1 cellular context compared by ENCODE assay signal in the genomic region with DNA sequence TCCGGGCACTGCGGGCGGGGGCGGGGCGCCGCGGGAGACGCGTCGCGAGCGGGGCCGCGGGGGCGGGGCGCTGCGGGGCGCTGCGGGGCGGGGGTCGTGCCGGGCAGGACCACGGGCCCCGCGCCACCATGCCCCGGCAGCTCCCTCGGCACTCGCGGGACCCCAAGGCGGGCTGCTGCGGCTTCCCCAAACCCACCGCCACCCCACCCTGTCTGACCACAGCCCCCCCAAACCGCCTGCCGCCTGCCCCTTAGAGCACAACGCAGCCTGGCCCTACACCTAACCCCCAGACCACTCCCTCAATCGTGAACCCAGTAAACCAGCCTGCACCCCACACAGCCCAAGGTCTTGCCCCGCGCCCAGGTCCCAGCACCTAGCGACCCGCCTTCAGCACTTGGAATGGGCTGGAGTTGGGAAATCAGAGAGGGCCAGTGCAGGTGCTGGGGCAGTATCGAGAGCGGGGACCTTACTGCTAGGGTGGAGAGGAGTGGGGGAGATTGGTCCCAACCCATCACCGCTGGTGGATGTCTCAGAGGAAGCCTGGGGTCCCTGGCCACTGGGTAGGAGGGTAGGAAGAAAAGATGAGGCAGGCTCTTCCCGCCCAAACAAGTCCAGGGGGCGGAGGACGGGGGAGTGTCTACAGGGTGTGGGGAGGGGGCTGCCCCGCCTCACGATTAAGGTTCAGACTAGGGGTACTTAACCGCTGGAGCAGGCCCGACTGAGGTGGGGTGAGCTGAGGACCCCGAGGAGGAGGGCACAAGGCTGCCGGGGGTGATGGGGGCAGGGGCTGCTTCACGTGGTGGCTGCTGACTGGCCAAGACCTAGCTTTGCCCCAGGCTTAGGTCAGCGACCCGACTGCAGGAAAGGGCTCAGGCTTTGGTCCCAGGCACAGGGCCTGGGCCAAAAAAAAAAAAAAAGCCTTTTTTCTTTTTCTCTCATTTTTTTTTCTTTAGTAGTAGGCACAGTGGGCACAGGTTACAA.
TF ChIP-seq lines count a peak whose summit lies in the region.

No MANE protein-coding gene starts in this region.

TF ChIP-seq in WTC11, 78 proteins besides CTCF, POLR2A, EP300 and RAD21 (continued from another document and continues in another):
- TF ChIP-seq, protein P1, sequence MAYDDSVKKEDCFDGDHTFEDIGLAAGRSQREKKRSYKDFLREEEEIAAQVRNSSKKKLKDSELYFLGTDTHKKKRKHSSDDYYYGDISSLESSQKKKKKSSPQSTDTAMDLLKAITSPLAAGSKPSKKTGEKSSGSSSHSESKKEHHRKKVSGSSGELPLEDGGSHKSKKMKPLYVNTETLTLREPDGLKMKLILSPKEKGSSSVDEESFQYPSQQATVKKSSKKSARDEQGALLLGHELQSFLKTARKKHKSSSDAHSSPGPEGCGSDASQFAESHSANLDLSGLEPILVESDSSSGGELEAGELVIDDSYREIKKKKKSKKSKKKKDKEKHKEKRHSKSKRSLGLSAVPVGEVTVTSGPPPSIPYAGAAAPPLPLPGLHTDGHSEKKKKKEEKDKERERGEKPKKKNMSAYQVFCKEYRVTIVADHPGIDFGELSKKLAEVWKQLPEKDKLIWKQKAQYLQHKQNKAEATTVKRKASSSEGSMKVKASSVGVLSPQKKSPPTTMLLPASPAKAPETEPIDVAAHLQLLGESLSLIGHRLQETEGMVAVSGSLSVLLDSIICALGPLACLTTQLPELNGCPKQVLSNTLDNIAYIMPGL (CRISPR knock-in tag; IDR thresholded peaks at IDR 0.05) = peak; percentile 3; the same call in 1 of the 2 replicates
- TF ChIP-seq TP53 (CRISPR knock-in tag; IDR thresholded peaks at IDR 0.05) = 0 out of 2 replicates have a peak, but pooled peaks have one; percentile 4
- TF ChIP-seq, protein P2, sequence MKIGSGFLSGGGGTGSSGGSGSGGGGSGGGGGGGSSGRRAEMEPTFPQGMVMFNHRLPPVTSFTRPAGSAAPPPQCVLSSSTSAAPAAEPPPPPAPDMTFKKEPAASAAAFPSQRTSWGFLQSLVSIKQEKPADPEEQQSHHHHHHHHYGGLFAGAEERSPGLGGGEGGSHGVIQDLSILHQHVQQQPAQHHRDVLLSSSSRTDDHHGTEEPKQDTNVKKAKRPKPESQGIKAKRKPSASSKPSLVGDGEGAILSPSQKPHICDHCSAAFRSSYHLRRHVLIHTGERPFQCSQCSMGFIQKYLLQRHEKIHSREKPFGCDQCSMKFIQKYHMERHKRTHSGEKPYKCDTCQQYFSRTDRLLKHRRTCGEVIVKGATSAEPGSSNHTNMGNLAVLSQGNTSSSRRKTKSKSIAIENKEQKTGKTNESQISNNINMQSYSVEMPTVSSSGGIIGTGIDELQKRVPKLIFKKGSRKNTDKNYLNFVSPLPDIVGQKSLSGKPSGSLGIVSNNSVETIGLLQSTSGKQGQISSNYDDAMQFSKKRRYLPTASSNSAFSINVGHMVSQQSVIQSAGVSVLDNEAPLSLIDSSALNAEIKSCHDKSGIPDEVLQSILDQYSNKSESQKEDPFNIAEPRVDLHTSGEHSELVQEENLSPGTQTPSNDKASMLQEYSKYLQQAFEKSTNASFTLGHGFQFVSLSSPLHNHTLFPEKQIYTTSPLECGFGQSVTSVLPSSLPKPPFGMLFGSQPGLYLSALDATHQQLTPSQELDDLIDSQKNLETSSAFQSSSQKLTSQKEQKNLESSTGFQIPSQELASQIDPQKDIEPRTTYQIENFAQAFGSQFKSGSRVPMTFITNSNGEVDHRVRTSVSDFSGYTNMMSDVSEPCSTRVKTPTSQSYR (CRISPR knock-in tag; IDR thresholded peaks at IDR 0.05) = 0 out of 2 replicates have a peak, but pooled peaks have one; percentile 45
- no peak for TF ChIP-seq CBFB (CRISPR knock-in tag; IDR thresholded peaks at IDR 0.05; ENCODE audit: low read depth)
- TF ChIP-seq, protein P3, sequence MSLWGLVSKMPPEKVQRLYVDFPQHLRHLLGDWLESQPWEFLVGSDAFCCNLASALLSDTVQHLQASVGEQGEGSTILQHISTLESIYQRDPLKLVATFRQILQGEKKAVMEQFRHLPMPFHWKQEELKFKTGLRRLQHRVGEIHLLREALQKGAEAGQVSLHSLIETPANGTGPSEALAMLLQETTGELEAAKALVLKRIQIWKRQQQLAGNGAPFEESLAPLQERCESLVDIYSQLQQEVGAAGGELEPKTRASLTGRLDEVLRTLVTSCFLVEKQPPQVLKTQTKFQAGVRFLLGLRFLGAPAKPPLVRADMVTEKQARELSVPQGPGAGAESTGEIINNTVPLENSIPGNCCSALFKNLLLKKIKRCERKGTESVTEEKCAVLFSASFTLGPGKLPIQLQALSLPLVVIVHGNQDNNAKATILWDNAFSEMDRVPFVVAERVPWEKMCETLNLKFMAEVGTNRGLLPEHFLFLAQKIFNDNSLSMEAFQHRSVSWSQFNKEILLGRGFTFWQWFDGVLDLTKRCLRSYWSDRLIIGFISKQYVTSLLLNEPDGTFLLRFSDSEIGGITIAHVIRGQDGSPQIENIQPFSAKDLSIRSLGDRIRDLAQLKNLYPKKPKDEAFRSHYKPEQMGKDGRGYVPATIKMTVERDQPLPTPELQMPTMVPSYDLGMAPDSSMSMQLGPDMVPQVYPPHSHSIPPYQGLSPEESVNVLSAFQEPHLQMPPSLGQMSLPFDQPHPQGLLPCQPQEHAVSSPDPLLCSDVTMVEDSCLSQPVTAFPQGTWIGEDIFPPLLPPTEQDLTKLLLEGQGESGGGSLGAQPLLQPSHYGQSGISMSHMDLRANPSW (CRISPR knock-in tag; conservative IDR thresholded peaks at IDR 0.05; ENCODE audit: low read depth) = no peak
- TF ChIP-seq NR3C1 (CRISPR knock-in tag; conservative IDR thresholded peaks at IDR 0.05; ENCODE audit: low read depth) = no peak
- TF ChIP-seq MYBL2 (CRISPR knock-in tag; IDR thresholded peaks at IDR 0.05) = no peak; the same call in 1 of the 2 replicates
- TF ChIP-seq TEAD1 (CRISPR knock-in tag; IDR thresholded peaks at IDR 0.05) = no peak
- TF ChIP-seq RORB (CRISPR knock-in tag; IDR thresholded peaks at IDR 0.05) = no peak
- no peak for TF ChIP-seq NFATC4 (CRISPR knock-in tag; IDR thresholded peaks at IDR 0.05)
- TF ChIP-seq HMGA2 (CRISPR knock-in tag; IDR thresholded peaks at IDR 0.05) = no peak
- TF ChIP-seq ELF4 (CRISPR knock-in tag; IDR thresholded peaks at IDR 0.05; ENCODE audit: low read depth) = no peak
- no peak for TF ChIP-seq GTF2I (CRISPR knock-in tag; conservative IDR thresholded peaks at IDR 0.05)
- no peak for TF ChIP-seq KAT7 (CRISPR knock-in tag; IDR thresholded peaks at IDR 0.05; ENCODE audit: borderline replicate concordance)
- TF ChIP-seq, protein P4, sequence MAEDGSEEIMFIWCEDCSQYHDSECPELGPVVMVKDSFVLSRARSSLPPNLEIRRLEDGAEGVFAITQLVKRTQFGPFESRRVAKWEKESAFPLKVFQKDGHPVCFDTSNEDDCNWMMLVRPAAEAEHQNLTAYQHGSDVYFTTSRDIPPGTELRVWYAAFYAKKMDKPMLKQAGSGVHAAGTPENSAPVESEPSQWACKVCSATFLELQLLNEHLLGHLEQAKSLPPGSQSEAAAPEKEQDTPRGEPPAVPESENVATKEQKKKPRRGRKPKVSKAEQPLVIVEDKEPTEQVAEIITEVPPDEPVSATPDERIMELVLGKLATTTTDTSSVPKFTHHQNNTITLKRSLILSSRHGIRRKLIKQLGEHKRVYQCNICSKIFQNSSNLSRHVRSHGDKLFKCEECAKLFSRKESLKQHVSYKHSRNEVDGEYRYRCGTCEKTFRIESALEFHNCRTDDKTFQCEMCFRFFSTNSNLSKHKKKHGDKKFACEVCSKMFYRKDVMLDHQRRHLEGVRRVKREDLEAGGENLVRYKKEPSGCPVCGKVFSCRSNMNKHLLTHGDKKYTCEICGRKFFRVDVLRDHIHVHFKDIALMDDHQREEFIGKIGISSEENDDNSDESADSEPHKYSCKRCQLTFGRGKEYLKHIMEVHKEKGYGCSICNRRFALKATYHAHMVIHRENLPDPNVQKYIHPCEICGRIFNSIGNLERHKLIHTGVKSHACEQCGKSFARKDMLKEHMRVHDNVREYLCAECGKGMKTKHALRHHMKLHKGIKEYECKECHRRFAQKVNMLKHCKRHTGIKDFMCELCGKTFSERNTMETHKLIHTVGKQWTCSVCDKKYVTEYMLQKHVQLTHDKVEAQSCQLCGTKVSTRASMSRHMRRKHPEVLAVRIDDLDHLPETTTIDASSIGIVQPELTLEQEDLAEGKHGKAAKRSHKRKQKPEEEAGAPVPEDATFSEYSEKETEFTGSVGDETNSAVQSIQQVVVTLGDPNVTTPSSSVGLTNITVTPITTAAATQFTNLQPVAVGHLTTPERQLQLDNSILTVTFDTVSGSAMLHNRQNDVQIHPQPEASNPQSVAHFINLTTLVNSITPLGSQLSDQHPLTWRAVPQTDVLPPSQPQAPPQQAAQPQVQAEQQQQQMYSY (CRISPR knock-in tag; IDR thresholded peaks at IDR 0.05) = no peak
- TF ChIP-seq SP1 (CRISPR knock-in tag; conservative IDR thresholded peaks at IDR 0.05) = no peak; the same call in 1 of the 2 replicates
- no peak for TF ChIP-seq ZNF219 (CRISPR knock-in tag; IDR thresholded peaks at IDR 0.05; ENCODE audit: borderline replicate concordance)
- TF ChIP-seq CREM (CRISPR knock-in tag; IDR thresholded peaks at IDR 0.05) = no peak
- TF ChIP-seq, protein P5, sequence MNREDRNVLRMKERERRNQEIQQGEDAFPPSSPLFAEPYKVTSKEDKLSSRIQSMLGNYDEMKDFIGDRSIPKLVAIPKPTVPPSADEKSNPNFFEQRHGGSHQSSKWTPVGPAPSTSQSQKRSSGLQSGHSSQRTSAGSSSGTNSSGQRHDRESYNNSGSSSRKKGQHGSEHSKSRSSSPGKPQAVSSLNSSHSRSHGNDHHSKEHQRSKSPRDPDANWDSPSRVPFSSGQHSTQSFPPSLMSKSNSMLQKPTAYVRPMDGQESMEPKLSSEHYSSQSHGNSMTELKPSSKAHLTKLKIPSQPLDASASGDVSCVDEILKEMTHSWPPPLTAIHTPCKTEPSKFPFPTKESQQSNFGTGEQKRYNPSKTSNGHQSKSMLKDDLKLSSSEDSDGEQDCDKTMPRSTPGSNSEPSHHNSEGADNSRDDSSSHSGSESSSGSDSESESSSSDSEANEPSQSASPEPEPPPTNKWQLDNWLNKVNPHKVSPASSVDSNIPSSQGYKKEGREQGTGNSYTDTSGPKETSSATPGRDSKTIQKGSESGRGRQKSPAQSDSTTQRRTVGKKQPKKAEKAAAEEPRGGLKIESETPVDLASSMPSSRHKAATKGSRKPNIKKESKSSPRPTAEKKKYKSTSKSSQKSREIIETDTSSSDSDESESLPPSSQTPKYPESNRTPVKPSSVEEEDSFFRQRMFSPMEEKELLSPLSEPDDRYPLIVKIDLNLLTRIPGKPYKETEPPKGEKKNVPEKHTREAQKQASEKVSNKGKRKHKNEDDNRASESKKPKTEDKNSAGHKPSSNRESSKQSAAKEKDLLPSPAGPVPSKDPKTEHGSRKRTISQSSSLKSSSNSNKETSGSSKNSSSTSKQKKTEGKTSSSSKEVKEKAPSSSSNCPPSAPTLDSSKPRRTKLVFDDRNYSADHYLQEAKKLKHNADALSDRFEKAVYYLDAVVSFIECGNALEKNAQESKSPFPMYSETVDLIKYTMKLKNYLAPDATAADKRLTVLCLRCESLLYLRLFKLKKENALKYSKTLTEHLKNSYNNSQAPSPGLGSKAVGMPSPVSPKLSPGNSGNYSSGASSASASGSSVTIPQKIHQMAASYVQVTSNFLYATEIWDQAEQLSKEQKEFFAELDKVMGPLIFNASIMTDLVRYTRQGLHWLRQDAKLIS (CRISPR knock-in tag; IDR thresholded peaks at IDR 0.05; ENCODE audit: borderline replicate concordance) = no peak
- TF ChIP-seq ZNF423 (CRISPR knock-in tag; IDR thresholded peaks at IDR 0.05) = no peak
- TF ChIP-seq TEAD4 (CRISPR knock-in tag; IDR thresholded peaks at IDR 0.05) = no peak
- no peak for TF ChIP-seq NFYB (CRISPR knock-in tag; conservative IDR thresholded peaks at IDR 0.05; ENCODE audit: low read depth)
- no peak for TF ChIP-seq FOXJ3 (CRISPR knock-in tag; IDR thresholded peaks at IDR 0.05; ENCODE audit: borderline replicate concordance)
- TF ChIP-seq, protein P6, sequence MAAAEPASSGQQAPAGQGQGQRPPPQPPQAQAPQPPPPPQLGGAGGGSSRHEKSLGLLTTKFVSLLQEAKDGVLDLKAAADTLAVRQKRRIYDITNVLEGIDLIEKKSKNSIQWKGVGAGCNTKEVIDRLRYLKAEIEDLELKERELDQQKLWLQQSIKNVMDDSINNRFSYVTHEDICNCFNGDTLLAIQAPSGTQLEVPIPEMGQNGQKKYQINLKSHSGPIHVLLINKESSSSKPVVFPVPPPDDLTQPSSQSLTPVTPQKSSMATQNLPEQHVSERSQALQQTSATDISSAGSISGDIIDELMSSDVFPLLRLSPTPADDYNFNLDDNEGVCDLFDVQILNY (CRISPR knock-in tag; IDR thresholded peaks at IDR 0.05) = no peak; the same call in none of the 2 replicates
- TF ChIP-seq RELA (CRISPR knock-in tag; IDR thresholded peaks at IDR 0.05; ENCODE audit: borderline replicate concordance) = no peak
- TF ChIP-seq, protein P7, sequence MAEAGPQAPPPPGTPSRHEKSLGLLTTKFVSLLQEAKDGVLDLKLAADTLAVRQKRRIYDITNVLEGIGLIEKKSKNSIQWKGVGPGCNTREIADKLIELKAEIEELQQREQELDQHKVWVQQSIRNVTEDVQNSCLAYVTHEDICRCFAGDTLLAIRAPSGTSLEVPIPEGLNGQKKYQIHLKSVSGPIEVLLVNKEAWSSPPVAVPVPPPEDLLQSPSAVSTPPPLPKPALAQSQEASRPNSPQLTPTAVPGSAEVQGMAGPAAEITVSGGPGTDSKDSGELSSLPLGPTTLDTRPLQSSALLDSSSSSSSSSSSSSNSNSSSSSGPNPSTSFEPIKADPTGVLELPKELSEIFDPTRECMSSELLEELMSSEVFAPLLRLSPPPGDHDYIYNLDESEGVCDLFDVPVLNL (CRISPR knock-in tag; IDR thresholded peaks at IDR 0.05; ENCODE audit: borderline replicate concordance, low read depth) = no peak
- TF ChIP-seq, protein P8, sequence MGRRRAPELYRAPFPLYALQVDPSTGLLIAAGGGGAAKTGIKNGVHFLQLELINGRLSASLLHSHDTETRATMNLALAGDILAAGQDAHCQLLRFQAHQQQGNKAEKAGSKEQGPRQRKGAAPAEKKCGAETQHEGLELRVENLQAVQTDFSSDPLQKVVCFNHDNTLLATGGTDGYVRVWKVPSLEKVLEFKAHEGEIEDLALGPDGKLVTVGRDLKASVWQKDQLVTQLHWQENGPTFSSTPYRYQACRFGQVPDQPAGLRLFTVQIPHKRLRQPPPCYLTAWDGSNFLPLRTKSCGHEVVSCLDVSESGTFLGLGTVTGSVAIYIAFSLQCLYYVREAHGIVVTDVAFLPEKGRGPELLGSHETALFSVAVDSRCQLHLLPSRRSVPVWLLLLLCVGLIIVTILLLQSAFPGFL (CRISPR knock-in tag; IDR thresholded peaks at IDR 0.05; ENCODE audit: borderline replicate concordance) = no peak
- TF ChIP-seq PRRX2 (CRISPR knock-in tag; IDR thresholded peaks at IDR 0.05) = no peak
- no peak for TF ChIP-seq OVOL2 (CRISPR knock-in tag; IDR thresholded peaks at IDR 0.05; ENCODE audit: borderline replicate concordance)
- TF ChIP-seq TCF7 (CRISPR knock-in tag; IDR thresholded peaks at IDR 0.05; ENCODE audit: low read depth) = no peak
- TF ChIP-seq, protein P9, sequence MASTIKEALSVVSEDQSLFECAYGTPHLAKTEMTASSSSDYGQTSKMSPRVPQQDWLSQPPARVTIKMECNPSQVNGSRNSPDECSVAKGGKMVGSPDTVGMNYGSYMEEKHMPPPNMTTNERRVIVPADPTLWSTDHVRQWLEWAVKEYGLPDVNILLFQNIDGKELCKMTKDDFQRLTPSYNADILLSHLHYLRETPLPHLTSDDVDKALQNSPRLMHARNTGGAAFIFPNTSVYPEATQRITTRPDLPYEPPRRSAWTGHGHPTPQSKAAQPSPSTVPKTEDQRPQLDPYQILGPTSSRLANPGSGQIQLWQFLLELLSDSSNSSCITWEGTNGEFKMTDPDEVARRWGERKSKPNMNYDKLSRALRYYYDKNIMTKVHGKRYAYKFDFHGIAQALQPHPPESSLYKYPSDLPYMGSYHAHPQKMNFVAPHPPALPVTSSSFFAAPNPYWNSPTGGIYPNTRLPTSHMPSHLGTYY (CRISPR knock-in tag; IDR thresholded peaks at IDR 0.05) = no peak
- no peak for TF ChIP-seq IRF2 (CRISPR knock-in tag; IDR thresholded peaks at IDR 0.05; ENCODE audit: borderline replicate concordance, low read depth)
- no peak for TF ChIP-seq ESRRA (CRISPR knock-in tag; IDR thresholded peaks at IDR 0.05; ENCODE audit: borderline replicate concordance)
- no peak for TF ChIP-seq FOXP1 (CRISPR knock-in tag; IDR thresholded peaks at IDR 0.05; ENCODE audit: borderline replicate concordance)
